Comparison of ENCODE assay signal across 8 cellular contexts in the genomic region with DNA sequence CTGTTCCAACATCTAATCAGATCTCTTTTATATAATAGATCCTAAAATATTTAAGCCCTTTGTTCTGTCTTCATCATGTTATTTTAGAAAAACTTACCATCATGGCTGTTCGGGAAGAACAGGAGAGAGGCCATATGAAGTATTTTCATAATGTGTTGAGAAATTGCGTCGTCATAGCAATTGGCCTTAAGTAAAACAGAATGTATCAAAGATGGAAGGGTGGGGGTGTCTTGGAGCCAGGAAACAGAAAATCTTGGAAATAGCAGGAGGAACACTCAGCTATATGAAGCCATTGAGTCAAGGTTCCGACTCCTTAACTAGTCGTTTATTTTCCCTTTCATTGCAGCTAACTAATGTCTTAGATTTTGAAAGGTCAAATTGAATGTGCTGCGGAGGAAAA. TPM values are rescaled to one million over a fixed set of nuclear protein-coding genes. Genes with fewer than 3 reads are reported as not detected.
DNase-seq lines count a peak whose midpoint lies in the region; ATAC-seq and TF ChIP-seq lines count a peak whose summit lies in the region.

No MANE protein-coding gene starts in this region.

- BruUV-seq in mammary epithelial cell (replicated peaks; lab: Mats Ljungman, UMichigan), result no TSS peak

- H2AFZ ChIP-seq in ACC112 (ENCODE audit: low read length, unreplicated experiment), result no peak overlapping the region
- no peak overlapping the region for H2AFZ ChIP-seq in mammary epithelial cell (ENCODE audit: low read depth, low read length)
- H2AFZ ChIP-seq in mesenchymal stem cell (ENCODE audit: low read depth, low read length), result no peak overlapping the region

- H3K4me3 ChIP-seq in ACC112 (ENCODE audit: low read depth, low read length) (peak overlapping the region; percentile 92), HUES6 (ENCODE audit: low read depth, low read length) (peak overlapping the region; percentile 79), mammary epithelial cell (replicated peaks in 1 of 3; ENCODE audit: insufficient read depth in 1 of 3, low read depth in 2 of 3, low read length in 3 of 3) (peak overlapping the region; percentile 66 to 88 (median 88)), mesenchymal stem cell (ENCODE audit: insufficient read depth in 1 of 2, low read depth in 1 of 2, low read length in 2 of 2) (peak overlapping the region in 1 of 2 experiments; percentile 97)

- no peak overlapping the region for H2BK12ac ChIP-seq in mesenchymal stem cell (ENCODE audit: low read length in 2 of 2)

- H3K79me2 ChIP-seq in ACC112 (ENCODE audit: control insufficient read depth, insufficient read depth, low read length, unreplicated experiment) (peaks cover 56% of the 10 kb centered on the region), mammary epithelial cell (ENCODE audit: insufficient read depth, low read length) (peaks cover 60% of the 10 kb centered on the region)

- H3K36me3 ChIP-seq in ACC112 (ENCODE audit: insufficient read depth, low read length), result no peaks in the 10 kb centered on the region
- no peaks in the 10 kb centered on the region for H3K36me3 ChIP-seq in HUES6 (ENCODE audit: control insufficient read depth, insufficient read depth, low read length)
- H3K36me3 ChIP-seq in mammary epithelial cell (ENCODE audit: insufficient read depth, low read length), result no peaks in the 10 kb centered on the region
- H3K36me3 ChIP-seq in mesenchymal stem cell (ENCODE audit: control insufficient read depth in 1 of 2, insufficient read depth in 2 of 2, low read depth in 1 of 2, low read length in 2 of 2), result peaks cover 0 to 6% of the 10 kb centered on the region in 2 experiments

- no peak overlapping the region for H3K14ac ChIP-seq in mesenchymal stem cell (ENCODE audit: low read length in 2 of 2)

- no peak overlapping the region for H3K18ac ChIP-seq in mesenchymal stem cell (ENCODE audit: low read depth in 1 of 2, low read length in 2 of 2)

- H4K20me1 ChIP-seq in mammary epithelial cell (ENCODE audit: insufficient read depth, low read length), result no peaks in the 10 kb centered on the region

- H3K27ac ChIP-seq in ACC112 (ENCODE audit: low read depth, low read length) (peak overlapping the region; percentile 84), HUES6 (ENCODE audit: low read depth, low read length) (no peak overlapping the region), mammary epithelial cell (ENCODE audit: insufficient read depth, low read depth, low read length) (peak overlapping the region; percentile 90), mesenchymal stem cell (ENCODE audit: low read length, poor library complexity, severe bottlenecking) (peak overlapping the region; percentile 97)

- TF ChIP-seq CTCF in mammary epithelial cell (conservative IDR thresholded peaks at IDR 0.05 in 1 of 2, IDR thresholded peaks at IDR 0.05 in 1 of 2; ENCODE audit: extremely low read depth in 1 of 2, insufficient read depth in 1 of 2, low read depth in 1 of 2, low read length in 2 of 2), result no peak

- peak; percentile 49 for DNase-seq in mammary epithelial cell
- DNase-seq in mesenchymal stem cell, result peak; percentile 84
- DNase-seq in activated CD4-positive, CD25-positive, alpha-beta regulatory T cell treated with anti-CD3 and anti-CD28 coated beads, Interleukin-2, amount 50 U/mL, for 72 hours, result no peak
- DNase-seq in COLO668 (lab: John Stamatoyannopoulos, UW; ENCODE audit: unreplicated experiment), result no peak
- DNase-seq in islet precursor cell, result no peak

- no peak overlapping the region for H3K4ac ChIP-seq in mesenchymal stem cell (ENCODE audit: low read depth in 1 of 2, low read length in 2 of 2)

- H3K27me3 ChIP-seq in ACC112 (ENCODE audit: insufficient read depth, low read length) (no peaks in the 10 kb centered on the region), HUES6 (ENCODE audit: control insufficient read depth, insufficient read depth, low read length) (no peaks in the 10 kb centered on the region), mammary epithelial cell (ENCODE audit: insufficient read depth, low read length) (no peaks in the 10 kb centered on the region), mesenchymal stem cell (ENCODE audit: control insufficient read depth in 1 of 2, insufficient read depth in 1 of 2, low read length in 2 of 2) (no peaks in the 10 kb centered on the region)

- dilution Hi-C loops in mammary epithelial cell (cut with HindIII; ENCODE audit: low sequenced_read_pairs), result loop anchor here (5.0 kb wide), 1 partner anchor 134 kb away; a partner anchor contains a TSS

- H3K9me3 ChIP-seq in HUES6 (ENCODE audit: control insufficient read depth, insufficient read depth, low read depth, low read length), result no peaks in the 10 kb centered on the region
- no peaks in the 10 kb centered on the region for H3K9me3 ChIP-seq in mammary epithelial cell (replicated peaks; ENCODE audit: insufficient read depth, low read length)
- no peaks in the 10 kb centered on the region for H3K9me3 ChIP-seq in mesenchymal stem cell (ENCODE audit: control insufficient read depth, low read length)

- peaks cover 5% of the 10 kb centered on the region for H3K79me1 ChIP-seq in mesenchymal stem cell (replicated peaks; ENCODE audit: low read length, poor library complexity, severe bottlenecking)

- WGBS in mammary epithelial cell (ENCODE audit: low coverage, missing lambda C conversion rate), result 28% methylated on average over 6 of the region's 6 CpGs
- WGBS in mesenchymal stem cell, result 43% methylated on average over 4 of the region's 6 CpGs

- H2AK5ac ChIP-seq in mesenchymal stem cell (ENCODE audit: low read length, severe bottlenecking), result no peak overlapping the region

- H2BK120ac ChIP-seq in mesenchymal stem cell (ENCODE audit: low read depth, low read length), result no peak overlapping the region

- peak overlapping the region; percentile 61 for H3K9ac ChIP-seq in HUES6 (ENCODE audit: low read length)
- peak overlapping the region; percentile 93 for H3K9ac ChIP-seq in mammary epithelial cell (ENCODE audit: insufficient read depth, low read length)
- H3K9ac ChIP-seq in mesenchymal stem cell (ENCODE audit: low read length), result peak overlapping the region; percentile 100

- in situ Hi-C loops in mammary epithelial cell (cut with MboI; ENCODE audit: low sequenced_read_pairs in 2 of 2), result loop anchor here in 1 of 2 donors (10.0 kb wide), 1 partner anchor 119 kb away; no protein-coding TSS in a partner anchor

- no peak overlapping the region for H4K8ac ChIP-seq in mesenchymal stem cell (ENCODE audit: low read length)

- H3K4me2 ChIP-seq in mammary epithelial cell (ENCODE audit: insufficient read depth, low read depth, low read length) (peak overlapping the region; percentile 82), mesenchymal stem cell (ENCODE audit: low read length, poor library complexity, severe bottlenecking) (peak overlapping the region; percentile 78)

- H2BK5ac ChIP-seq in mesenchymal stem cell (ENCODE audit: low read depth, low read length, poor library complexity, severe bottlenecking), result no peak overlapping the region

- CTCF ChIA-PET in mammary epithelial cell (lab: Charles Lee; ENCODE audit: low non-redundant PET), result no interaction called here

- no peak overlapping the region for H4K91ac ChIP-seq in mesenchymal stem cell (ENCODE audit: low read length)

- no peak overlapping the region for H3K23ac ChIP-seq in mesenchymal stem cell (ENCODE audit: low read length in 2 of 2)

- H3K4me1 ChIP-seq in ACC112 (ENCODE audit: control insufficient read depth, insufficient read depth, low read length, unreplicated experiment) (peaks cover 66% of the 10 kb centered on the region), HUES6 (ENCODE audit: control insufficient read depth, insufficient read depth, low read length) (peaks cover 60% of the 10 kb centered on the region), mammary epithelial cell (ENCODE audit: insufficient read depth, low read length) (peaks cover 61% of the 10 kb centered on the region), mesenchymal stem cell (ENCODE audit: control insufficient read depth, insufficient read depth, low read depth, low read length) (peaks cover 12% of the 10 kb centered on the region)

- ATAC-seq in GM21447 (IDR thresholded peaks at IDR 0.05; ENCODE audit: unreplicated experiment), result no peak

- intact Hi-C loops in mammary epithelial cell (cut with micrococcal nuclease), result loop anchor here (2.0 to 10.0 kb wide), 3 partner anchors 97 to 279 kb away; a partner anchor contains a TSS

- no peak overlapping the region for H2BK15ac ChIP-seq in mesenchymal stem cell (ENCODE audit: low read depth, poor library complexity, severe bottlenecking)

RNA-seq across cellular contexts. Expression of a gene that starts 1.3 kb away (rescaled TPM):
- 100 to 1,000 TPM; 257 to 307 TPM for total RNA-seq in mammary epithelial cell
- 97.7 TPM for polyA plus RNA-seq in mammary epithelial cell
- polyA minus RNA-seq in mammary epithelial cell, result 1,181 TPM
- polyA plus RNA-seq in mesenchymal stem cell (2013, experiment 1 of 2), result 107 TPM
- polyA plus RNA-seq in mesenchymal stem cell (2013, experiment 2 of 2), result 95.5 TPM

RNA-seq across cellular contexts. Expression of a gene that starts 49.2 kb away (rescaled TPM):
- total RNA-seq in mammary epithelial cell, result 10 to 100 TPM; 19.7 to 28.8 TPM
- 21.9 TPM for polyA plus RNA-seq in mammary epithelial cell
- 29.4 TPM for polyA minus RNA-seq in mammary epithelial cell
- 9.8 TPM for polyA plus RNA-seq in mesenchymal stem cell (2013, experiment 1 of 2)
- polyA plus RNA-seq in mesenchymal stem cell (2013, experiment 2 of 2), result 10.1 TPM

Comparison
In these comparisons a context has a peak if more than half of its experiments do, and no peak if none do; other contexts are left out.
1. DNase-seq: peak in mammary epithelial cell (single experiment) and mesenchymal stem cell (single experiment); none in activated CD4-positive, CD25-positive, alpha-beta regulatory T cell treated with anti-CD3 and anti-CD28 coated beads, Interleukin-2, amount 50 U/mL, for 72 hours (single experiment), COLO668 (single experiment) and islet precursor cell (single experiment).
2. Peak in every context shown above with its lines, with median percentiles within 50 percentile points of each other: H3K9ac ChIP-seq.